Comparison of ENCODE assay signal across 13 cellular contexts in genomic region chr13:45850020-45850613, GRCh38. TPM values are rescaled to one million over a fixed set of nuclear protein-coding genes. Genes with fewer than 3 reads are reported as not detected.
DNase-seq lines count a peak whose midpoint lies in the region; ATAC-seq and TF ChIP-seq lines count a peak whose summit lies in the region.
"Had no signal": no experiment of that assay in that cellular context is flagged by ENCODE, and none has a peak within 500 bp of the region (broad histone marks: within the 10 kb centered on the region; RNA-seq: fewer than 3 reads in every experiment).

No MANE protein-coding gene starts in this region.

- H3K27ac Mint-ChIP-seq in activated CD4-positive, alpha-beta T cell treated with anti-CD3 and anti-CD28 coated beads, Interleukin-2, amount 10 ng/mL, durations not matched to agents 7 days and 5 days = no peak overlapping the region
- H3K27ac Mint-ChIP-seq in glutamatergic neuron (ENCODE audit: unreplicated experiment) (no peak overlapping the region), HFFc6 (no peak overlapping the region)

- H3K36me3 ChIP-seq in NT2/D1 (ENCODE audit: insufficient read depth, insufficient read length, low read length) (no peaks in the 10 kb centered on the region), sigmoid colon (no peaks in the 10 kb centered on the region)

- no peak for TF ChIP-seq EP300 in sigmoid colon (IDR thresholded peaks at IDR 0.05)

- peak overlapping the region; percentile 71 for H3K4me3 Mint-ChIP-seq in activated CD4-positive, alpha-beta T cell treated with anti-CD3 and anti-CD28 coated beads, Interleukin-2, amount 10 ng/mL, durations not matched to agents 7 days and 5 days
- H3K4me3 Mint-ChIP-seq in glutamatergic neuron (ENCODE audit: unreplicated experiment) (peak overlapping the region; percentile 91), HFFc6 (no peak overlapping the region)

- H3K9me3 Mint-ChIP-seq in activated CD4-positive, alpha-beta T cell treated with anti-CD3 and anti-CD28 coated beads, Interleukin-2, amount 10 ng/mL, durations not matched to agents 7 days and 5 days = peaks cover 12% of the 10 kb centered on the region
- H3K9me3 Mint-ChIP-seq in glutamatergic neuron (ENCODE audit: unreplicated experiment) = peaks cover 9% of the 10 kb centered on the region
- no peaks in the 10 kb centered on the region for H3K9me3 Mint-ChIP-seq in HFFc6

- peaks cover 45% of the 10 kb centered on the region for H3K27me3 Mint-ChIP-seq in activated CD4-positive, alpha-beta T cell treated with anti-CD3 and anti-CD28 coated beads, Interleukin-2, amount 10 ng/mL, durations not matched to agents 7 days and 5 days
- H3K27me3 Mint-ChIP-seq in glutamatergic neuron (ENCODE audit: unreplicated experiment) = peaks cover 2% of the 10 kb centered on the region
- peaks cover 24% of the 10 kb centered on the region for H3K27me3 Mint-ChIP-seq in HFFc6 (ENCODE audit: insufficient read depth)

- peaks cover 8% of the 10 kb centered on the region for H3K4me1 ChIP-seq in NT2/D1 (ENCODE audit: insufficient read depth, insufficient read length)
- H3K4me1 ChIP-seq in sigmoid colon = peaks cover 0 to 22% (median 15%) of the 10 kb centered on the region in 4 donors

- TF ChIP-seq POLR2A in sigmoid colon (IDR thresholded peaks at IDR 0.05) = no peak

- WGBS in sigmoid colon, 2 donors = 45 to 68% methylated on average over 16 of the region's 16 CpGs

- H3K9me3 ChIP-seq in NT2/D1 (ENCODE audit: insufficient read depth, low read length) = no peaks in the 10 kb centered on the region
- peaks cover 0 to 5% (median 2%) of the 10 kb centered on the region in 4 donors for H3K9me3 ChIP-seq in sigmoid colon

- no peak for ATAC-seq in GM21737 (IDR thresholded peaks at IDR 0.05; ENCODE audit: unreplicated experiment)
- ATAC-seq: GM12878 had no signal

- H3K27me3 ChIP-seq in NT2/D1 (ENCODE audit: insufficient read depth, insufficient read length) (peaks cover 27% of the 10 kb centered on the region), sigmoid colon (peaks cover 0 to 27% (median 6%) of the 10 kb centered on the region in 3 donors)

- H3K4me3 ChIP-seq in NT2/D1 (ENCODE audit: insufficient read length, low read depth) = peak overlapping the region; percentile 37
- peak overlapping the region in 3 of 4 donors; percentile 31 to 42 (median 42) for H3K4me3 ChIP-seq in sigmoid colon
- H3K4me3 ChIP-seq: GM12878, lung had no signal

- CTCF ChIA-PET in activated CD4-positive, alpha-beta T cell treated with anti-CD3 and anti-CD28 coated beads, Interleukin-2, amount 10 ng/mL, durations not matched to agents 7 days and 5 days (lab: Charles Lee) = interaction anchor here (0.7 kb wide), 1 partner anchor 244 kb away, joined by 3 read pairs; no protein-coding TSS in a partner anchor

- H3K27ac ChIP-seq in sigmoid colon = no peak overlapping the region
- H3K27ac ChIP-seq: C4-2B had no signal

- no peak for DNase-seq in activated CD4-positive, alpha-beta T cell treated with anti-CD3 and anti-CD28 coated beads, Interleukin-2, amount 10 ng/mL, durations not matched to agents 7 days and 5 days
- no peak for DNase-seq in activated CD4-positive, alpha-beta T cell treated with anti-CD3 and anti-CD28 coated beads for 4 hours
- DNase-seq in NT2/D1 (ENCODE audit: low read depth, low spot score) (no peak), glutamatergic neuron (peak; percentile 60), sigmoid colon (no peak), epidermal melanocyte (ENCODE audit: insufficient read length, low spot score) (no peak), HFFc6 (no peak)
- DNase-seq: Karpas-422 had no signal

- peaks cover 54% of the 10 kb centered on the region for H3K4me1 Mint-ChIP-seq in activated CD4-positive, alpha-beta T cell treated with anti-CD3 and anti-CD28 coated beads, Interleukin-2, amount 10 ng/mL, durations not matched to agents 7 days and 5 days
- H3K4me1 Mint-ChIP-seq in glutamatergic neuron (ENCODE audit: low read depth, unreplicated experiment) = peaks cover 25% of the 10 kb centered on the region
- no peaks in the 10 kb centered on the region for H3K4me1 Mint-ChIP-seq in HFFc6 (ENCODE audit: low read depth)

- H3K9ac ChIP-seq in NT2/D1 (ENCODE audit: insufficient read length, low read depth) = no peak overlapping the region

- TF ChIP-seq CTCF in glutamatergic neuron (IDR thresholded peaks at IDR 0.05; ENCODE audit: partially characterized antibody, unreplicated experiment) = no peak
- TF ChIP-seq CTCF in sigmoid colon (IDR thresholded peaks at IDR 0.05) = no peak
- no peak for TF ChIP-seq CTCF in HFFc6 (IDR thresholded peaks at IDR 0.05)

- H3K36me3 Mint-ChIP-seq in activated CD4-positive, alpha-beta T cell treated with anti-CD3 and anti-CD28 coated beads, Interleukin-2, amount 10 ng/mL, durations not matched to agents 7 days and 5 days (ENCODE audit: low read depth) = peaks cover 1% of the 10 kb centered on the region
- H3K36me3 Mint-ChIP-seq in glutamatergic neuron (ENCODE audit: unreplicated experiment) (peaks cover 5% of the 10 kb centered on the region), HFFc6 (ENCODE audit: low read depth) (no peaks in the 10 kb centered on the region)
- H3K36me3 Mint-ChIP-seq: activated naive CD4-positive, alpha-beta T cell treated with anti-CD3 and anti-CD28 coated beads, Interleukin-2, amount 50 U/mL, for 72 hours had no signal

- intact Hi-C loops in sigmoid colon (cut with DNase I) = no loop called here

- POLR2A ChIA-PET in activated CD4-positive, alpha-beta T cell treated with anti-CD3 and anti-CD28 coated beads, Interleukin-2, amount 10 ng/mL, durations not matched to agents 7 days and 5 days (lab: Charles Lee) = no interaction called here

RNA-seq across cellular contexts. Expression of gene SIAH3, which starts 1.4 kb away (rescaled TPM):
- total RNA-seq in activated CD4-positive, alpha-beta T cell treated with anti-CD3 and anti-CD28 coated beads, Interleukin-2, amount 10 ng/mL, durations not matched to agents 7 days and 5 days = under 1 TPM; 0.08 to 0.12 TPM
- total RNA-seq in glutamatergic neuron (ENCODE audit: unreplicated experiment) (1.2 TPM), sigmoid colon (not detected)
- polyA plus RNA-seq in sigmoid colon = under 1 TPM in 1 of 3 donors, not detected in 2; 0.01 TPM
- not detected for total RNA-seq in HFFc6 (2021; fragmentation: NEBNext Ultra II Directional; extraction: Animal tissue kit (Norgen Biotek cat#: 25700))
- total RNA-seq: GM12878 had no signal
- polyA plus RNA-seq: GM12878 had no signal
